In the genomic region with DNA sequence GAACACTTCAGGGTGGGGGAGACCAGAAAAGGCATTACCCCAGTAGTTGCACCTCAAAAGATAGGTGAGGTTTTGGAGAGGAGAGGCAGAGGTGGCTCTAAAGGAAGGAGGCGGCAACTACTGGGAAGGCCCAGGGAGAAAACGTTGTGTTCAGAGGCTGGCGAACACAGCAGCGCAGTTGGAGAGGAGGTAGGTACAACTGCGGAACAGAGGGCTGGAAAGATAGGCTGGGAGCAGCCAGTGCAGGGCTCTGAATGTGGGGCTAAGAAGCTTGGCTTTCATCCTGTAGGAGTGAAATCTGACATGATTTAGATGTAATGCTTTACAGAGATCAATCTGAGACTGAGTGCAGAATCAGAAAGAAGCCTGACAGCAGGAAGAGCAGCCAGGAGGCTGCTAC, we compare ENCODE assay signal across 28 cellular contexts.
"Had no signal": no experiment of that assay in that cellular context is flagged by ENCODE, and none has a peak within 500 bp of the region (broad histone marks: within the 10 kb centered on the region; RNA-seq: fewer than 3 reads in every experiment).

No MANE protein-coding gene starts in this region.

- H3K4me1 Mint-ChIP-seq: activated CD4-positive, alpha-beta memory T cell treated with anti-CD3 and anti-CD28 coated beads, Interleukin-2, amount 10 ng/mL, durations not matched to agents 7 days and 5 days; central memory CD8-positive, alpha-beta T cell had no signal

- H3K36me3 Mint-ChIP-seq: T-cell had no signal

- H3K36me3 ChIP-seq: breast epithelium had no signal

- H3K4me3 ChIP-seq: breast epithelium, SK-N-MC had no signal

- ATAC-seq: activated CD4-positive, alpha-beta T cell treated with anti-CD3 and anti-CD28 coated beads for 36 hours; activated T-helper 17 cell treated with anti-CD3 and anti-CD28 coated beads, Interleukin-2, amount 50 U/mL, for 72 hours; Panc1; Right ventricle myocardium inferior; T-cell had no signal

- DNase-seq: activated CD4-positive, alpha-beta memory T cell treated with anti-CD3 and anti-CD28 coated beads, Interleukin-2, amount 10 ng/mL, durations not matched to agents 7 days and 5 days; activated CD4-positive, alpha-beta T cell treated with anti-CD3 and anti-CD28 coated beads for 36 hours; activated CD4-positive, alpha-beta T cell treated with anti-CD3 and anti-CD28 coated beads, Interleukin-2, amount 50 U/mL, for 1 hour; activated gamma-delta T cell; activated naive CD4-positive, alpha-beta T cell treated with anti-CD3 and anti-CD28 coated beads for 36 hours; activated T-cell treated with anti-CD3 and anti-CD28 coated beads for 4 hours; activated T-cell treated with anti-CD3 and anti-CD28 coated beads, Interleukin-2, amount 50 U/mL, for 48 hours; amygdala; KG1; NCI-H1048; NCI-H146; NCI-H187 treated with DMSO at 0.1 percent for 48 hours; NCI-H2171; NCI-H2227 treated with DMSO at 0.1 percent for 48 hours; NCI-H446 treated with DMSO at 0.1 percent for 48 hours; NCI-H524 treated with DMSO at 0.1 percent for 48 hours; NCI-H82; RPMI8226; T-cell; T-helper 2 cell had no signal

- H3K27ac ChIP-seq: breast epithelium, SK-N-MC, VCaP had no signal

- H3K9me3 ChIP-seq: breast epithelium had no signal

- H3K4me1 ChIP-seq: breast epithelium had no signal

- H3K9me3 Mint-ChIP-seq: activated CD4-positive, alpha-beta memory T cell treated with anti-CD3 and anti-CD28 coated beads, Interleukin-2, amount 10 ng/mL, durations not matched to agents 7 days and 5 days; activated naive CD4-positive, alpha-beta T cell treated with anti-CD3 and anti-CD28 coated beads for 36 hours; activated T-helper 17 cell treated with anti-CD3 and anti-CD28 coated beads, Interleukin-2, amount 50 U/mL, for 72 hours; central memory CD8-positive, alpha-beta T cell; T-cell had no signal

- H3K4me3 Mint-ChIP-seq: activated CD4-positive, alpha-beta memory T cell treated with anti-CD3 and anti-CD28 coated beads, Interleukin-2, amount 10 ng/mL, durations not matched to agents 7 days and 5 days; activated CD4-positive, alpha-beta T cell treated with anti-CD3 and anti-CD28 coated beads for 36 hours; activated naive CD4-positive, alpha-beta T cell treated with anti-CD3 and anti-CD28 coated beads for 36 hours; activated naive CD8-positive, alpha-beta T cell; activated T-helper 17 cell treated with anti-CD3 and anti-CD28 coated beads, Interleukin-2, amount 50 U/mL, for 72 hours; central memory CD8-positive, alpha-beta T cell; T-cell had no signal

- H3K27ac Mint-ChIP-seq: activated CD4-positive, alpha-beta memory T cell treated with anti-CD3 and anti-CD28 coated beads, Interleukin-2, amount 10 ng/mL, durations not matched to agents 7 days and 5 days; activated CD4-positive, alpha-beta T cell treated with anti-CD3 and anti-CD28 coated beads for 36 hours; activated naive CD4-positive, alpha-beta T cell treated with anti-CD3 and anti-CD28 coated beads for 36 hours; activated naive CD8-positive, alpha-beta T cell; activated T-helper 17 cell treated with anti-CD3 and anti-CD28 coated beads, Interleukin-2, amount 50 U/mL, for 72 hours; T-cell had no signal
